8 cellular contexts compared by ENCODE assay signal in the genomic region with DNA sequence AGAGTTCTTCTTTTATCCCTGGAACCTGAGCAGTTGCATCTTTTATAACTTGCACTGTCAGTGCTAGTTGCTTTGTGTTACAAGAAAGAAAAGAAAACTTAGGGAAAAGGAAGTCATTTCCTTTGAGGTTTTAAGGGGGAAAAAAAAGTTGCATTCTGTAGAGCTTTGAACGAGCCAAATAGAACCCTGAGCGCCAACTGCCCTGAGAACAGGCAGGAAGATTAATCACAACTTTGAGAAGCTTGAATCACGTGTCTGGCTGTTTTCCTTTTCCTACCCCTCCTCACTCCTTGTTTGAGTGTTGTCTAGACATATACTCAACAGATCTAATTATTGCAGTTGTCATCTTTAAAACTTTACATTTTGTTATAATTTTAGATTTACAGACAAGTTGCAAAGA. TPM values are rescaled to one million over a fixed set of nuclear protein-coding genes. Genes with fewer than 3 reads are reported as not detected.
A peak's percentile ranks its signal among the peaks of the same experiment; 100 is the strongest.
DNase-seq lines count a peak whose midpoint lies in the region; ATAC-seq and TF ChIP-seq lines count a peak whose summit lies in the region.

No MANE protein-coding gene starts in this region.

- H3K4me1 Mint-ChIP-seq in activated naive CD8-positive, alpha-beta T cell treated with anti-CD3 and anti-CD28 coated beads for 36 hours: peaks cover 81% of the 10 kb centered on the region

- peak overlapping the region; percentile 54 for H3K4me3 Mint-ChIP-seq in activated naive CD8-positive, alpha-beta T cell treated with anti-CD3 and anti-CD28 coated beads for 36 hours

- in situ Hi-C loops in GM23248 (cut with MboI): no loop called here
- in situ Hi-C loops in G401 (cut with HindIII; ENCODE audit: low sequenced_read_pairs): no loop called here

- H3K36me3 ChIP-seq in A673 (ENCODE audit: insufficient read depth, low read length, poor library complexity, severe bottlenecking): no peaks in the 10 kb centered on the region
- H3K36me3 ChIP-seq in GM23248 (ENCODE audit: low read depth): no peaks in the 10 kb centered on the region

- H3K27ac ChIP-seq in A673 (ENCODE audit: low read depth, low read length, poor library complexity, severe bottlenecking) (peak overlapping the region; percentile 9), GM23248 (peak overlapping the region; percentile 33; the same call in 1 of the 2 replicates)

- CTCF ChIA-PET in A673 (lab: Charles Lee): interaction anchor here (1.2 kb wide), 1 partner anchor 12 kb away, joined by 4 read pairs; the partner anchor contains the start of gene PCNX1

- H2AFZ ChIP-seq in GM23248: no peak overlapping the region

- WGBS in GM23248 (ENCODE audit: low coverage in 1 of 2, low lambda C conversion rate in 2 of 2, missing lambda C conversion rate in 2 of 2), 2 experiments: 12% methylated on average over 3 of the region's 3 CpGs

- H3K9me2 ChIP-seq in GM23248 (ENCODE audit: insufficient read depth): no peaks in the 10 kb centered on the region

- H3K9me3 ChIP-seq in A673 (ENCODE audit: low read depth, low read length, poor library complexity, severe bottlenecking) (no peaks in the 10 kb centered on the region), GM23248 (ENCODE audit: low read depth) (no peaks in the 10 kb centered on the region)

- BruUV-seq in A673 (replicated peaks; lab: Mats Ljungman, UMichigan): no TSS peak

- DNase-seq in A673 (ENCODE audit: low spot score) (peak; percentile 57), GM23248 (peak; percentile 55), iris pigment epithelial cell (ENCODE audit: low read depth) (peak; percentile 71), NCI-H2196 (lab: John Stamatoyannopoulos, UW; ENCODE audit: unreplicated experiment) (no peak), G401 (ENCODE audit: low spot score) (no peak)
- DNase-seq in activated naive CD8-positive, alpha-beta T cell treated with anti-CD3 and anti-CD28 coated beads for 36 hours: no peak

- no peaks in the 10 kb centered on the region for H3K27me3 Mint-ChIP-seq in activated naive CD8-positive, alpha-beta T cell treated with anti-CD3 and anti-CD28 coated beads for 36 hours

- H4K20me1 ChIP-seq in GM23248 (ENCODE audit: insufficient read depth): peaks cover 34% of the 10 kb centered on the region

- intact Hi-C loops in A673 (cut with micrococcal nuclease; ENCODE audit: unreplicated experiment): no loop called here

- H3K36me3 Mint-ChIP-seq in activated naive CD8-positive, alpha-beta T cell treated with anti-CD3 and anti-CD28 coated beads for 36 hours: peaks cover 24% of the 10 kb centered on the region

- H3K27ac Mint-ChIP-seq in activated naive CD8-positive, alpha-beta T cell treated with anti-CD3 and anti-CD28 coated beads for 36 hours: peak overlapping the region; percentile 81

- peaks cover 7% of the 10 kb centered on the region for H3K9me3 Mint-ChIP-seq in activated naive CD8-positive, alpha-beta T cell treated with anti-CD3 and anti-CD28 coated beads for 36 hours

- POLR2A ChIA-PET in A673 (lab: Charles Lee; ENCODE audit: low non-redundant PET): no interaction called here

- H3K4me3 ChIP-seq in A673 (ENCODE audit: low read depth, low read length, poor library complexity, severe bottlenecking): no peak overlapping the region
- H3K4me3 ChIP-seq in GM23248: 0 out of 2 replicates have a peak overlapping the region, but pooled peaks have one; percentile 20

- H3K9ac ChIP-seq in GM23248: no peak overlapping the region

- H3K4me2 ChIP-seq in GM23248 (ENCODE audit: unreplicated experiment): peak overlapping the region; percentile 55

- H3F3A ChIP-seq in GM23248 (ENCODE audit: insufficient read depth): peaks cover 35% of the 10 kb centered on the region

- ATAC-seq in HG03565 (IDR thresholded peaks at IDR 0.05; ENCODE audit: unreplicated experiment) (no peak), HG03045 (IDR thresholded peaks at IDR 0.05; ENCODE audit: unreplicated experiment) (no peak)

- H3K4me1 ChIP-seq in A673 (ENCODE audit: insufficient read depth, low read length, poor library complexity, severe bottlenecking): peaks cover 63% of the 10 kb centered on the region
- H3K4me1 ChIP-seq in GM23248 (ENCODE audit: insufficient read depth): peaks cover 52% of the 10 kb centered on the region

- peaks cover 99% of the 10 kb centered on the region for H3K79me2 ChIP-seq in GM23248 (ENCODE audit: insufficient read depth)

- TF ChIP-seq CTCF in A673 (conservative IDR thresholded peaks at IDR 0.05; ENCODE audit: low read depth, low read length): no peak

- H3K27me3 ChIP-seq in A673 (replicated peaks; ENCODE audit: insufficient read depth, low read depth, low read length, poor library complexity) (no peaks in the 10 kb centered on the region), GM23248 (replicated peaks; ENCODE audit: insufficient read depth) (no peaks in the 10 kb centered on the region)

RNA-seq across cellular contexts. Expression of gene PCNX1, which starts 12.5 kb away (rescaled TPM):
- 46.8 and 60.7 TPM in 2 replicates for total RNA-seq in A673 (2021)
- total RNA-seq in GM23248 (2014; rRNA removed; shearing (Covaris generic)): 32.5 and 33.5 TPM in 2 replicates
- polyA plus RNA-seq in GM23248 (2016; fragmentation: Nextera tagmentation; extraction: Ambion mirVana): 4.8 and 6.9 TPM in 2 replicates
- 10 to 100 TPM; 31.0 to 37.4 TPM for total RNA-seq in activated naive CD8-positive, alpha-beta T cell treated with anti-CD3 and anti-CD28 coated beads for 36 hours
- total RNA-seq in G401 (2014; rRNA removed; shearing (Covaris generic)): 21.7 and 44.8 TPM in 2 replicates

Comparison
In these comparisons a context has a peak if more than half of its experiments do, and no peak if none do; other contexts are left out.
1. DNase-seq: peak in A673 (single experiment), GM23248 (single experiment) and iris pigment epithelial cell (single experiment); none in activated naive CD8-positive, alpha-beta T cell treated with anti-CD3 and anti-CD28 coated beads for 36 hours (single experiment), NCI-H2196 (single experiment) and G401 (single experiment).